ENCODE assay signal across 27 cellular contexts in the genomic region with DNA sequence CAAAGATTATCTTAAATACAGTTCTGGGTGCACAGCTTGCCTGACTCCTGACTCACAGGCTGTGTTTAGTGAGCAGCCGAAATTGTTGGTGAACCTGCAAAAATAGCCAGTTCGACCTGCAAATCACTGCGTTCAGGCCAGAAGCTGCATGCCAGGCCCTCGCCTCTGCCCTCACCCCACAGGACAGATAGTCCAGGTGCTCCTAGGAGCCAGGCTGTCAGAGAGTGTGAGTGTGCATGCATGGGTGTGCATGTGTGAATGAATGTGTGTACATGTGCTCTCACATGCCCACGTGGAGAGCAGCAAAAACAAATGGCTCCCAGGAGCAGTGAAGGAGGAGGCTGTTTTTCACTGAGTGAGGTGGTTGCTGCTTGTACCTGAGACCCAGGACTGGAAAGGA.
"Had no signal": no experiment of that assay in that cellular context is flagged by ENCODE, and none has a peak within 500 bp of the region (broad histone marks: within the 10 kb centered on the region; RNA-seq: fewer than 3 reads in every experiment).

No MANE protein-coding gene starts in this region.

- DNase-seq: activated CD4-positive, alpha-beta memory T cell treated with anti-CD3 and anti-CD28 coated beads for 36 hours; activated CD4-positive, alpha-beta T cell treated with anti-CD3 and anti-CD28 coated beads for 36 hours; activated CD4-positive, alpha-beta T cell treated with anti-CD3 and anti-CD28 coated beads, Interleukin-2, amount 10 ng/mL, durations not matched to agents 24 days and 14 days; activated CD4-positive, CD25-positive, alpha-beta regulatory T cell; activated CD4-positive, CD25-positive, alpha-beta regulatory T cell treated with anti-CD3 and anti-CD28 coated beads, Interleukin-2, amount 50 U/mL, for 72 hours; activated CD8-positive, alpha-beta memory T cell treated with anti-CD3 and anti-CD28 coated beads, Interleukin-2, amount 10 ng/mL, durations not matched to agents 7 days and 5 days; activated CD8-positive, alpha-beta memory T cell treated with anti-CD3 and anti-CD28 coated beads, Interleukin-2, amount 50 U/mL, for 4 hours; activated CD8-positive, alpha-beta T cell treated with anti-CD3 and anti-CD28 coated beads, Interleukin-2, amount 10 ng/mL, durations not matched to agents 7 days and 5 days; activated effector memory CD4-positive, alpha-beta T cell treated with anti-CD3 and anti-CD28 coated beads, Interleukin-2, amount 50 U/mL, for 16 hours; activated naive CD4-positive, alpha-beta T cell treated with anti-CD3 and anti-CD28 coated beads for 36 hours; activated naive CD8-positive, alpha-beta T cell treated with anti-CD3 and anti-CD28 coated beads for 36 hours; activated naive CD8-positive, alpha-beta T cell treated with anti-CD3 and anti-CD28 coated beads, Interleukin-2, amount 50 U/mL, for 24 hours; activated T-cell treated with anti-CD3 and anti-CD28 coated beads, Interleukin-2, amount 50 U/mL, for 1 hour; activated T-cell treated with anti-CD3 and anti-CD28 coated beads, Interleukin-2, amount 50 U/mL, for 48 hours; adrenal gland; amygdala; aorta; body of pancreas; caudate nucleus; cerebellar nuclear complex; colonic mucosa; effector CD8-positive, alpha-beta T cell; endodermal cell; foreskin fibroblast; head of caudate nucleus; T-helper 2 cell had no signal

- H3K36me3 ChIP-seq: adrenal gland, colonic mucosa had no signal

- H3K4me3 ChIP-seq: adrenal gland, body of pancreas, colonic mucosa had no signal

- ATAC-seq: activated CD4-positive, alpha-beta T cell treated with anti-CD3 and anti-CD28 coated beads for 36 hours; activated CD8-positive, alpha-beta memory T cell treated with anti-CD3 and anti-CD28 coated beads, Interleukin-2, amount 10 ng/mL, durations not matched to agents 7 days and 5 days; activated CD8-positive, alpha-beta T cell treated with anti-CD3 and anti-CD28 coated beads, Interleukin-2, amount 10 ng/mL, durations not matched to agents 7 days and 5 days; activated naive CD8-positive, alpha-beta T cell treated with anti-CD3 and anti-CD28 coated beads, Interleukin-2, amount 50 U/mL, for 24 hours; body of pancreas; esophagus mucosa had no signal

- H3K9me3 ChIP-seq: adrenal gland, body of pancreas, colonic mucosa had no signal

- H3K27ac ChIP-seq: adrenal gland, body of pancreas, colonic mucosa had no signal

- H3K27me3 ChIP-seq: adrenal gland, body of pancreas, colonic mucosa had no signal

- H3K4me1 ChIP-seq: adrenal gland, body of pancreas, colonic mucosa had no signal
